11 cellular contexts compared by ENCODE assay signal in the genomic region with DNA sequence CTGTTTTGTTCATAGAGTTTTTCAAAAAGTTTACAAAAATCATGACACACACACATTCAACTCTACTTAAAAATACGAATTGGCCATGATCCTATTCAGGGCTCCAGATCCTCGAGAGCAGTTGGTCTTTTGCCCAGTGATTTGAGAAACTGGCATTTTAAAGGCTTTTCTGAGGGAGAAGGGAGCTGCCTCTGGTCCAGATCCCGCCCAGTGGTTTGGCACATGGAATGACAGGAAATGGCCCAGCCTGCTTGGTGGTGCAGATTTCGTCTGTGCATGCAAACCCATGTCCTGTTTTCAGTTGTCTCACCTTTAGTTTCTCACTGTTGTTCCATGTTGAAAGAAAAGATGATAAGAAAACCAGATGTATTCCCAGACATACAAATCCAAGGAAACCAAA. TPM values are rescaled to one million over a fixed set of nuclear protein-coding genes. Genes with fewer than 3 reads are reported as not detected.
DNase-seq lines count a peak whose midpoint lies in the region; ATAC-seq, FAIRE-seq and TF ChIP-seq lines count a peak whose summit lies in the region.
"Had no signal": no experiment of that assay in that cellular context is flagged by ENCODE, and none has a peak within 500 bp of the region (broad histone marks: within the 10 kb centered on the region; RNA-seq: fewer than 3 reads in every experiment).

No MANE protein-coding gene starts in this region.

- DNase-seq in AG08396 (ENCODE audit: low spot score) (peak; percentile 21), GM19239 (ENCODE audit: insufficient read length, low spot score) (no peak), fibroblast of the aortic adventitia (ENCODE audit: low read depth) (peak; percentile 85), NCI-H1092 treated with DMSO at 0.1 percent for 48 hours (lab: John Stamatoyannopoulos, UW) (no peak), retina (no peak), NCI-H345 treated with DMSO at 0.1 percent for 48 hours (lab: John Stamatoyannopoulos, UW; ENCODE audit: unreplicated experiment) (no peak), HuH-7 (ENCODE audit: low spot score) (no peak)
- peak; percentile 53 for DNase-seq in activated CD8-positive, alpha-beta T cell treated with anti-CD3 and anti-CD28 coated beads for 36 hours
- DNase-seq: NCI-H82 had no signal

- POLR2A ChIA-PET in activated CD8-positive, alpha-beta T cell treated with anti-CD3 and anti-CD28 coated beads for 36 hours (lab: Charles Lee) = interaction anchor here (1.2 to 11.6 kb wide), 6 partner anchors 9 to 67 kb away, joined by 4 to 176 read pairs (median 7); no protein-coding TSS in a partner anchor

- peaks cover 60% of the 10 kb centered on the region for H3K4me1 Mint-ChIP-seq in activated CD8-positive, alpha-beta T cell treated with anti-CD3 and anti-CD28 coated beads for 36 hours (ENCODE audit: low read depth)

- H3K36me3 Mint-ChIP-seq in activated CD8-positive, alpha-beta T cell treated with anti-CD3 and anti-CD28 coated beads for 36 hours (ENCODE audit: low read depth) = peaks cover 36% of the 10 kb centered on the region

- peak; percentile 67 for FAIRE-seq in GM19239 (lab: Jason Lieb, UNC)
- FAIRE-seq: endometrium had no signal

- peak overlapping the region; percentile 97 for H3K27ac Mint-ChIP-seq in activated CD8-positive, alpha-beta T cell treated with anti-CD3 and anti-CD28 coated beads for 36 hours
- H3K27ac Mint-ChIP-seq: mesothelial cell of epicardium had no signal

- CTCF ChIA-PET in activated CD8-positive, alpha-beta T cell treated with anti-CD3 and anti-CD28 coated beads for 36 hours (lab: Charles Lee) = interaction anchor here (1.1 to 5.7 kb wide), 8 partner anchors 9 to 304 kb away, joined by 3 to 34 read pairs (median 5); no protein-coding TSS in a partner anchor

- intact Hi-C loops in activated CD8-positive, alpha-beta T cell treated with anti-CD3 and anti-CD28 coated beads for 36 hours (cut with micrococcal nuclease) = loop anchor here (5.0 kb wide), 2 partner anchors 49 to 66 kb away; no protein-coding TSS in a partner anchor

- H3K27me3 Mint-ChIP-seq in activated CD8-positive, alpha-beta T cell treated with anti-CD3 and anti-CD28 coated beads for 36 hours = no peaks in the 10 kb centered on the region

- H3K9me3 Mint-ChIP-seq in activated CD8-positive, alpha-beta T cell treated with anti-CD3 and anti-CD28 coated beads for 36 hours = no peaks in the 10 kb centered on the region
- H3K9me3 Mint-ChIP-seq: mesothelial cell of epicardium had no signal

- TF ChIP-seq CTCF in activated CD8-positive, alpha-beta T cell treated with anti-CD3 and anti-CD28 coated beads for 36 hours (IDR thresholded peaks at IDR 0.05) = no peak
- no peak for TF ChIP-seq CTCF in fibroblast of the aortic adventitia (IDR thresholded peaks at IDR 0.05; ENCODE audit: insufficient read depth, low read length)

- H3K4me3 Mint-ChIP-seq in activated CD8-positive, alpha-beta T cell treated with anti-CD3 and anti-CD28 coated beads for 36 hours = peak overlapping the region; percentile 96
- H3K4me3 Mint-ChIP-seq: mesothelial cell of epicardium had no signal

- H3K4me3 ChIP-seq in fibroblast of the aortic adventitia (ENCODE audit: low read depth, low read length) = no peak overlapping the region

- no peak for ATAC-seq in activated CD8-positive, alpha-beta T cell treated with anti-CD3 and anti-CD28 coated beads for 36 hours

RNA-seq across cellular contexts. Expression of a gene that starts 3.6 kb away (rescaled TPM):
- total RNA-seq in activated CD8-positive, alpha-beta T cell treated with anti-CD3 and anti-CD28 coated beads for 36 hours = 10 to 100 TPM; 79.7 to 80.7 TPM
- total RNA-seq in fibroblast of the aortic adventitia (ENCODE audit: low replicate concordance) = 2.9 and 5.4 TPM in 2 replicates

Comparison
In these comparisons a context has a peak if more than half of its experiments do, and no peak if none do; other contexts are left out.
1. DNase-seq: peak in AG08396 (single experiment), activated CD8-positive, alpha-beta T cell treated with anti-CD3 and anti-CD28 coated beads for 36 hours (single experiment) and fibroblast of the aortic adventitia (single experiment); none in GM19239 (single experiment), NCI-H1092 treated with DMSO at 0.1 percent for 48 hours (single experiment), retina (single experiment), NCI-H345 treated with DMSO at 0.1 percent for 48 hours (single experiment) and HuH-7 (single experiment).
2. RNA of a gene that starts 3.6 kb away (total RNA-seq): 79.7 to 80.7 TPM in activated CD8-positive, alpha-beta T cell treated with anti-CD3 and anti-CD28 coated beads for 36 hours; 2.9 to 5.4 TPM in fibroblast of the aortic adventitia; every median in the first group is over 10 times any median in the second.